16 cellular contexts compared by ENCODE assay signal in genomic region chr9:134834217-134834956, GRCh38. TPM values are rescaled to one million over a fixed set of nuclear protein-coding genes. Genes with fewer than 3 reads are reported as not detected.
DNase-seq lines count a peak whose midpoint lies in the region; ATAC-seq and TF ChIP-seq lines count a peak whose summit lies in the region.
"Had no signal": no experiment of that assay in that cellular context is flagged by ENCODE, and none has a peak within 500 bp of the region (broad histone marks: within the 10 kb centered on the region; RNA-seq: fewer than 3 reads in every experiment).

No MANE protein-coding gene starts in this region.

- peak overlapping the region; percentile 23 for H3K18ac ChIP-seq in H9 (ENCODE audit: insufficient read length, low read depth, low read length)

- H3K9me3 ChIP-seq in H9 (ENCODE audit: control insufficient read depth, low read depth, low read length) (no peaks in the 10 kb centered on the region), smooth muscle cell (replicated peaks; ENCODE audit: low read depth) (no peaks in the 10 kb centered on the region), body of pancreas (no peaks in the 10 kb centered on the region), upper lobe of right lung (no peaks in the 10 kb centered on the region)

- no peak overlapping the region for H4K8ac ChIP-seq in H9 (replicated peaks; ENCODE audit: insufficient read length, low read depth, low read length)

- no peak for TF ChIP-seq POLR2A in body of pancreas (IDR thresholded peaks at IDR 0.05)

- H3K36me3 Mint-ChIP-seq in H9 (ENCODE audit: insufficient read depth in 1 of 3, low read depth in 3 of 3) (no peaks in the 10 kb centered on the region; a peak in 1 of 7 replicates), endothelial cell (ENCODE audit: low read depth, unreplicated experiment) (peaks cover 4% of the 10 kb centered on the region), type B pancreatic cell (no peaks in the 10 kb centered on the region)

- TF ChIP-seq CTCF in H9 (conservative IDR thresholded peaks at IDR 0.05) (no peak), endothelial cell (IDR thresholded peaks at IDR 0.05; ENCODE audit: unreplicated experiment) (no peak), smooth muscle cell (IDR thresholded peaks at IDR 0.05; ENCODE audit: borderline replicate concordance, insufficient read depth, poor library complexity, severe bottlenecking) (no peak), body of pancreas (IDR thresholded peaks at IDR 0.05) (no peak), upper lobe of right lung (IDR thresholded peaks at IDR 0.05) (no peak), type B pancreatic cell (conservative IDR thresholded peaks at IDR 0.05) (no peak)

- H3T11ph ChIP-seq in H9 (ENCODE audit: low read length): no peak overlapping the region

- H3K4me1 ChIP-seq in H9 (ENCODE audit: insufficient read depth, low read length) (no peaks in the 10 kb centered on the region), smooth muscle cell (ENCODE audit: low read depth) (no peaks in the 10 kb centered on the region), body of pancreas (no peaks in the 10 kb centered on the region), upper lobe of right lung (no peaks in the 10 kb centered on the region)

- no peaks in the 10 kb centered on the region for H3K23me2 ChIP-seq in H9 (ENCODE audit: insufficient read length, low read depth, low read length, poor library complexity, severe bottlenecking)

- peaks cover 99% of the 10 kb centered on the region for H3F3A ChIP-seq in smooth muscle cell (ENCODE audit: low read depth)

- H3K9ac ChIP-seq in H9 (ENCODE audit: extremely low read depth, insufficient read length, low read length) (no peak overlapping the region), smooth muscle cell (ENCODE audit: low read depth) (no peak overlapping the region)

- H2BK120ac ChIP-seq in H9 (ENCODE audit: low read depth, low read length, poor library complexity, severe bottlenecking): no peak overlapping the region

- H3K14ac ChIP-seq in H9 (ENCODE audit: insufficient read depth, low read length): no peak overlapping the region

- H4K5ac ChIP-seq in H9 (ENCODE audit: insufficient read length, low read depth, low read length): no peak overlapping the region

- no peaks in the 10 kb centered on the region for H3K79me1 ChIP-seq in H9 (ENCODE audit: insufficient read depth, low read depth, low read length, poor library complexity, severe bottlenecking)

- H4K20me1 ChIP-seq in H9 (ENCODE audit: control insufficient read depth, insufficient read depth, insufficient read length) (no peaks in the 10 kb centered on the region), smooth muscle cell (ENCODE audit: low read depth) (peaks cover 100% of the 10 kb centered on the region)

- H3K79me2 ChIP-seq in H9 (ENCODE audit: insufficient read depth, low read length) (no peaks in the 10 kb centered on the region), smooth muscle cell (ENCODE audit: low read depth) (no peaks in the 10 kb centered on the region)

- H3K27me3 ChIP-seq in H9 (ENCODE audit: insufficient read depth, low read length) (no peaks in the 10 kb centered on the region), smooth muscle cell (ENCODE audit: low read depth) (no peaks in the 10 kb centered on the region), body of pancreas (no peaks in the 10 kb centered on the region), upper lobe of right lung (no peaks in the 10 kb centered on the region)

- H3K27ac ChIP-seq in H9 (ENCODE audit: insufficient read length, low read depth, low read length): no peak overlapping the region
- peak overlapping the region; percentile 61 for H3K27ac ChIP-seq in smooth muscle cell (ENCODE audit: low read depth)
- H3K27ac ChIP-seq in body of pancreas: no peak overlapping the region
- H3K27ac ChIP-seq in upper lobe of right lung: no peak overlapping the region
- H3K27ac ChIP-seq: C4-2B had no signal

- ATAC-seq in body of pancreas (no peak), upper lobe of right lung (no peak)
- ATAC-seq: PC-3 had no signal

- no peak overlapping the region for H2BK15ac ChIP-seq in H9 (ENCODE audit: low read depth, low read length)

- no peaks in the 10 kb centered on the region; the same call in 1 of the 2 replicates for H3K27me3 Mint-ChIP-seq in H9 (ENCODE audit: low read depth)
- H3K27me3 Mint-ChIP-seq in endothelial cell (ENCODE audit: unreplicated experiment): no peaks in the 10 kb centered on the region
- no peaks in the 10 kb centered on the region for H3K27me3 Mint-ChIP-seq in type B pancreatic cell

- H2BK12ac ChIP-seq in H9 (ENCODE audit: insufficient read length, low read depth, low read length): no peak overlapping the region

- H3K9me3 Mint-ChIP-seq in H9 (no peaks in the 10 kb centered on the region), endothelial cell (ENCODE audit: unreplicated experiment) (no peaks in the 10 kb centered on the region), type B pancreatic cell (no peaks in the 10 kb centered on the region)

- no peak overlapping the region for H3K56ac ChIP-seq in H9 (ENCODE audit: insufficient read length, low read depth, low read length)

- no peak for DNase-seq in H9
- peak; percentile 70 to 85 for DNase-seq in NCI-H524 (lab: John Stamatoyannopoulos, UW)
- DNase-seq in endothelial cell (ENCODE audit: low spot score): no peak
- no peak for DNase-seq in smooth muscle cell (lab: John Stamatoyannopoulos, UW; ENCODE audit: unreplicated experiment)
- no peak for DNase-seq in body of pancreas
- DNase-seq in upper lobe of right lung: no peak
- DNase-seq in type B pancreatic cell (ENCODE audit: extremely low spot score, unreplicated experiment): no peak
- DNase-seq: ACHN, DMS153, GF-D8, NCI-H1092 treated with DMSO at 0.1 percent for 48 hours, NCI-H146, NCI-H2081 treated with DMSO at 0.1 percent for 48 hours, NCI-H510A, PC-3 had no signal

- intact Hi-C loops in body of pancreas (cut with DNase I): no loop called here
- intact Hi-C loops in upper lobe of right lung (cut with DNase I): no loop called here

- H3K36me3 ChIP-seq in smooth muscle cell (ENCODE audit: low read depth) (peaks cover 19% of the 10 kb centered on the region), body of pancreas (replicated peaks in 1 of 2; ENCODE audit: insufficient read depth in 1 of 2, low read depth in 2 of 2) (no peaks in the 10 kb centered on the region), upper lobe of right lung (peaks cover 12% of the 10 kb centered on the region)

- H3K4me3 ChIP-seq in smooth muscle cell: no peak overlapping the region
- H3K4me3 ChIP-seq in body of pancreas: no peak overlapping the region
- H3K4me3 ChIP-seq in upper lobe of right lung: no peak overlapping the region

- no peak overlapping the region for H2BK5ac ChIP-seq in H9 (ENCODE audit: insufficient read length, low read length)

- no peak overlapping the region for H4K91ac ChIP-seq in H9 (ENCODE audit: insufficient read length, low read depth, low read length)

- WGBS in H9 (ENCODE audit: extremely low coverage, insufficient read length, low lambda C conversion rate): no CpG with 5 or more reads among the region's 20 CpGs
- 95% methylated on average over 20 of the region's 20 CpGs for WGBS in smooth muscle cell (ENCODE audit: low lambda C conversion rate)
- 77 to 78% methylated on average over 16 to 20 of the region's 20 CpGs for WGBS in body of pancreas, 2 donors

- H2AK5ac ChIP-seq in H9 (ENCODE audit: insufficient read length, low read length): no peak overlapping the region

- H3K4me3 Mint-ChIP-seq in H9: no peak overlapping the region
- H3K4me3 Mint-ChIP-seq in endothelial cell (ENCODE audit: unreplicated experiment): no peak overlapping the region
- H3K4me3 Mint-ChIP-seq in type B pancreatic cell: no peak overlapping the region

- no peak overlapping the region; the same call in 1 of the 2 replicates for H3K4ac ChIP-seq in H9 (ENCODE audit: low read depth, low read length)

- H3K4me2 ChIP-seq in H9 (ENCODE audit: insufficient read depth, insufficient read length, low read length) (no peak overlapping the region), smooth muscle cell (no peak overlapping the region)

- H3K27ac Mint-ChIP-seq in H9: no peak overlapping the region; a peak in 1 of 7 replicates
- H3K27ac Mint-ChIP-seq in endothelial cell (ENCODE audit: unreplicated experiment): peak overlapping the region; percentile 42
- no peak overlapping the region for H3K27ac Mint-ChIP-seq in type B pancreatic cell

- H3K4me1 Mint-ChIP-seq in H9: no peaks in the 10 kb centered on the region
- no peaks in the 10 kb centered on the region for H3K4me1 Mint-ChIP-seq in endothelial cell (ENCODE audit: unreplicated experiment)
- H3K4me1 Mint-ChIP-seq in type B pancreatic cell (ENCODE audit: unreplicated experiment): no peaks in the 10 kb centered on the region

- no peak overlapping the region for H3K23ac ChIP-seq in H9 (ENCODE audit: insufficient read length, low read depth, low read length)

- H2BK20ac ChIP-seq in H9 (ENCODE audit: low read depth, low read length, poor library complexity, severe bottlenecking): no peak overlapping the region

- no peak overlapping the region for H2AFZ ChIP-seq in H9 (ENCODE audit: low read length)
- H2AFZ ChIP-seq in smooth muscle cell (ENCODE audit: low read depth): no peak overlapping the region

RNA-seq across cellular contexts. Expression of gene FCN2, which starts 46.2 kb away (rescaled TPM):
- total RNA-seq in H9 (2021): not detected in 2 replicates
- not detected for total RNA-seq in endothelial cell (ENCODE audit: unreplicated experiment)
- total RNA-seq in smooth muscle cell: not detected in 2 replicates
- not detected in 2 replicates for polyA plus RNA-seq in smooth muscle cell
- total RNA-seq in body of pancreas: not detected
- not detected for total RNA-seq in upper lobe of right lung
- total RNA-seq in type B pancreatic cell (ENCODE audit: low replicate concordance): not detected in 2 replicates
- total RNA-seq: PC-3 had no signal

Comparison
In these comparisons a context has a peak if more than half of its experiments do, and no peak if none do; other contexts are left out.
1. DNase-seq: peak in NCI-H524 (2 of 2); none in H9 (single experiment), endothelial cell (single experiment), smooth muscle cell (single experiment), body of pancreas (0 of 4), upper lobe of right lung (single experiment) and type B pancreatic cell (single experiment).